In genomic region chr19:38618590-38619360, GRCh38 we compare ENCODE assay signal across 8 cellular contexts.
DNase-seq lines count a peak whose midpoint lies in the region; ATAC-seq lines count a peak whose summit lies in the region.

EIF3K (plus strand) TSS chr19:38619188; CDS start chr19:38619269, 81 bp downstream.

- DNase-seq in AG08395 (ENCODE audit: low spot score) (peak; percentile 100), NCI-H446 treated with DMSO at 0.1 percent for 48 hours (lab: John Stamatoyannopoulos, UW) (peak; percentile 98), cerebellar cortex (ENCODE audit: low spot score) (peak; percentile 99), iris pigment epithelial cell (ENCODE audit: low read depth) (peak; percentile 98)
- DNase-seq in stimulated activated CD4-positive, alpha-beta T cell treated with anti-CD3 and anti-CD28 coated beads, Interleukin-12 subunit alpha, Interleukin-12 subunit beta, amount 100 ng/mL, for 24 hours (ENCODE audit: low read depth in 2 of 2): peak; percentile 99

- ATAC-seq in GM19023 (IDR thresholded peaks at IDR 0.05; ENCODE audit: unreplicated experiment): peak; percentile 69
- peak; percentile 54 for ATAC-seq in HG03342 (IDR thresholded peaks at IDR 0.05; ENCODE audit: unreplicated experiment)
- ATAC-seq in activated CD4-positive, CD25-positive, alpha-beta regulatory T cell treated with anti-CD3 and anti-CD28 coated beads, Interleukin-2, amount 50 U/mL, for 24 hours: peak; percentile 76 to 78

Comparison
In these comparisons a context has a peak if more than half of its experiments do, and no peak if none do; other contexts are left out.
1. Peak in every context shown above with its lines: DNase-seq and ATAC-seq.